13 cellular contexts compared by ENCODE assay signal in genomic region chr4:158020734-158021346, GRCh38.
DNase-seq lines count a peak whose midpoint lies in the region; ATAC-seq and TF ChIP-seq lines count a peak whose summit lies in the region.
"Had no signal": no experiment of that assay in that cellular context is flagged by ENCODE, and none has a peak within 500 bp of the region (broad histone marks: within the 10 kb centered on the region; RNA-seq: fewer than 3 reads in every experiment).

No MANE protein-coding gene starts in this region.

- H2BK15ac ChIP-seq in mesenchymal stem cell (ENCODE audit: low read depth, poor library complexity, severe bottlenecking), result no peak overlapping the region

- dilution Hi-C loops in mammary epithelial cell (cut with HindIII; ENCODE audit: low sequenced_read_pairs), result loop anchor here (10.0 kb wide), 1 partner anchor 154 kb away; the partner anchor contains the start of gene GASK1B

- H2AK5ac ChIP-seq in mesenchymal stem cell (ENCODE audit: low read length, severe bottlenecking), result peak overlapping the region; percentile 92

- H4K91ac ChIP-seq in mesenchymal stem cell (ENCODE audit: low read length), result no peak overlapping the region

- no peak overlapping the region for H3K4me3 ChIP-seq in right atrium auricular region
- H3K4me3 ChIP-seq in right cardiac atrium (ENCODE audit: low read length), result no peak overlapping the region
- H3K4me3 ChIP-seq in mammary epithelial cell (replicated peaks in 1 of 3; ENCODE audit: insufficient read depth in 1 of 3, low read depth in 2 of 3, low read length in 3 of 3), result peak overlapping the region in 1 of 3 experiments; percentile 18
- peak overlapping the region in 1 of 2 experiments; percentile 7 for H3K4me3 ChIP-seq in mesenchymal stem cell (ENCODE audit: insufficient read depth in 1 of 2, low read depth in 1 of 2, low read length in 2 of 2)
- H3K4me3 ChIP-seq in BE2C (ENCODE audit: low read depth, low read length), result no peak overlapping the region
- H3K4me3 ChIP-seq: BLaER1 treated with 17β-estradiol and CSF1 and Interleukin-3, amounts not matched to agents 10 nM and 100 nM; upper lobe of right lung had no signal

- H3K79me1 ChIP-seq in mesenchymal stem cell (replicated peaks; ENCODE audit: low read length, poor library complexity, severe bottlenecking), result no peaks in the 10 kb centered on the region

- TSS peak; percentile 76 for BruUV-seq in mammary epithelial cell (replicated peaks; lab: Mats Ljungman, UMichigan)

- no peak overlapping the region for H2BK12ac ChIP-seq in mesenchymal stem cell (ENCODE audit: low read length in 2 of 2)

- no peaks in the 10 kb centered on the region for H3K79me2 ChIP-seq in mammary epithelial cell (ENCODE audit: insufficient read depth, low read length)

- H3K27ac ChIP-seq in right atrium auricular region (peak overlapping the region; percentile 44 to 53), right cardiac atrium (ENCODE audit: low read length) (no peak overlapping the region), mammary epithelial cell (ENCODE audit: insufficient read depth, low read depth, low read length) (peak overlapping the region; percentile 50), mesenchymal stem cell (ENCODE audit: low read length, poor library complexity, severe bottlenecking) (peak overlapping the region; percentile 91)
- H3K27ac ChIP-seq: upper lobe of right lung had no signal

- H2AFZ ChIP-seq in mammary epithelial cell (ENCODE audit: low read depth, low read length) (no peak overlapping the region), mesenchymal stem cell (ENCODE audit: low read depth, low read length) (no peak overlapping the region)

- no peak overlapping the region for H3K23ac ChIP-seq in mesenchymal stem cell (ENCODE audit: low read length in 2 of 2)

- H3K27me3 ChIP-seq in right atrium auricular region, result no peaks in the 10 kb centered on the region
- H3K27me3 ChIP-seq in right cardiac atrium (ENCODE audit: control insufficient read depth, insufficient read depth), result no peaks in the 10 kb centered on the region
- H3K27me3 ChIP-seq in mammary epithelial cell (ENCODE audit: insufficient read depth, low read length), result no peaks in the 10 kb centered on the region
- no peaks in the 10 kb centered on the region for H3K27me3 ChIP-seq in mesenchymal stem cell (ENCODE audit: control insufficient read depth in 1 of 2, insufficient read depth in 1 of 2, low read length in 2 of 2)
- no peaks in the 10 kb centered on the region; the same call in none of the 2 replicates for H3K27me3 ChIP-seq in BE2C
- H3K27me3 ChIP-seq: BLaER1 treated with 17β-estradiol and CSF1 and Interleukin-3, amounts not matched to agents 10 nM and 100 nM; upper lobe of right lung had no signal

- DNase-seq in right atrium auricular region (ENCODE audit: low spot score) (no peak), right cardiac atrium (no peak), mammary epithelial cell (peak; percentile 84), mesenchymal stem cell (peak; percentile 88), BE2C (no peak)
- DNase-seq in activated effector memory CD4-positive, alpha-beta T cell treated with Interleukin-2 at 50 U/mL for 16 hours, result no peak
- DNase-seq: activated T-cell treated with anti-CD3 and anti-CD28 coated beads, Interleukin-2, amount 50 U/mL, for 72 hours; NCI-H1092; T-helper 1 cell; upper lobe of right lung had no signal

- H3K9ac ChIP-seq in mammary epithelial cell (ENCODE audit: insufficient read depth, low read length) (no peak overlapping the region), mesenchymal stem cell (ENCODE audit: low read length) (peak overlapping the region; percentile 83)

- H3K9me3 ChIP-seq in right atrium auricular region (no peaks in the 10 kb centered on the region), right cardiac atrium (ENCODE audit: control insufficient read depth, low read length) (no peaks in the 10 kb centered on the region), mammary epithelial cell (replicated peaks; ENCODE audit: insufficient read depth, low read length) (no peaks in the 10 kb centered on the region), mesenchymal stem cell (ENCODE audit: control insufficient read depth, low read length) (no peaks in the 10 kb centered on the region), BE2C (no peaks in the 10 kb centered on the region)
- H3K9me3 ChIP-seq: upper lobe of right lung had no signal

- intact Hi-C loops in right cardiac atrium (cut with DNase I), result no loop called here
- intact Hi-C loops in mammary epithelial cell (cut with micrococcal nuclease), result loop anchor here (1.0 kb wide), 1 partner anchor 151 kb away; no protein-coding TSS in a partner anchor

- H3K4ac ChIP-seq in mesenchymal stem cell (ENCODE audit: low read depth in 1 of 2, low read length in 2 of 2), result peak overlapping the region in 1 of 2 experiments; percentile 15

- no peak overlapping the region for H4K8ac ChIP-seq in mesenchymal stem cell (ENCODE audit: low read length)

- in situ Hi-C loops in mammary epithelial cell (cut with MboI; ENCODE audit: low sequenced_read_pairs in 2 of 2), result loop anchor here in 1 of 2 donors (10.0 kb wide), 1 partner anchor 144 kb away; no protein-coding TSS in a partner anchor

- ATAC-seq in right cardiac atrium, result no peak
- ATAC-seq in HG03457 (IDR thresholded peaks at IDR 0.05; ENCODE audit: unreplicated experiment), result no peak
- ATAC-seq in GM19395 (IDR thresholded peaks at IDR 0.05; ENCODE audit: unreplicated experiment), result no peak
- ATAC-seq: activated T-cell treated with anti-CD3 and anti-CD28 coated beads, Interleukin-2, amount 50 U/mL, for 72 hours had no signal

- CTCF ChIA-PET in mammary epithelial cell (lab: Charles Lee; ENCODE audit: low non-redundant PET), result no interaction called here

- H3K4me2 ChIP-seq in mammary epithelial cell (ENCODE audit: insufficient read depth, low read depth, low read length) (peak overlapping the region; percentile 73), mesenchymal stem cell (ENCODE audit: low read length, poor library complexity, severe bottlenecking) (no peak overlapping the region)

- TF ChIP-seq CTCF in right atrium auricular region (IDR thresholded peaks at IDR 0.05) (no peak), mammary epithelial cell (conservative IDR thresholded peaks at IDR 0.05 in 1 of 2, IDR thresholded peaks at IDR 0.05 in 1 of 2; ENCODE audit: extremely low read depth in 1 of 2, insufficient read depth in 1 of 2, low read depth in 1 of 2, low read length in 2 of 2) (no peak), BE2C (IDR thresholded peaks at IDR 0.05; ENCODE audit: low read depth, low read length) (no peak)

- no peaks in the 10 kb centered on the region for H3K36me3 ChIP-seq in right atrium auricular region
- no peaks in the 10 kb centered on the region for H3K36me3 ChIP-seq in mammary epithelial cell (ENCODE audit: insufficient read depth, low read length)
- H3K36me3 ChIP-seq in mesenchymal stem cell (ENCODE audit: control insufficient read depth in 1 of 2, insufficient read depth in 2 of 2, low read depth in 1 of 2, low read length in 2 of 2), result no peaks in the 10 kb centered on the region
- no peaks in the 10 kb centered on the region for H3K36me3 ChIP-seq in BE2C
- H3K36me3 ChIP-seq: BLaER1 treated with 17β-estradiol and CSF1 and Interleukin-3, amounts not matched to agents 10 nM and 100 nM; upper lobe of right lung had no signal

- peak overlapping the region; percentile 82 for H2BK5ac ChIP-seq in mesenchymal stem cell (ENCODE audit: low read depth, low read length, poor library complexity, severe bottlenecking)

- no peak overlapping the region for H2BK120ac ChIP-seq in mesenchymal stem cell (ENCODE audit: low read depth, low read length)

- H3K18ac ChIP-seq in mesenchymal stem cell (ENCODE audit: low read depth in 1 of 2, low read length in 2 of 2), result peak overlapping the region in 1 of 2 experiments; percentile 86

- H3K14ac ChIP-seq in mesenchymal stem cell (ENCODE audit: low read length in 2 of 2), result no peak overlapping the region

- H4K20me1 ChIP-seq in mammary epithelial cell (ENCODE audit: insufficient read depth, low read length), result no peaks in the 10 kb centered on the region
- H4K20me1 ChIP-seq: BLaER1 treated with 17β-estradiol and CSF1 and Interleukin-3, amounts not matched to agents 10 nM and 100 nM had no signal

- H3K4me1 ChIP-seq in right atrium auricular region, result peaks cover 0 to 20% of the 10 kb centered on the region in 2 donors
- H3K4me1 ChIP-seq in right cardiac atrium (ENCODE audit: control insufficient read depth, insufficient read depth, low read length), result peaks cover under 1% of the 10 kb centered on the region
- peaks cover 35% of the 10 kb centered on the region for H3K4me1 ChIP-seq in mammary epithelial cell (ENCODE audit: insufficient read depth, low read length)
- peaks cover under 1% of the 10 kb centered on the region for H3K4me1 ChIP-seq in mesenchymal stem cell (ENCODE audit: control insufficient read depth, insufficient read depth, low read depth, low read length)
- H3K4me1 ChIP-seq in BE2C, result no peaks in the 10 kb centered on the region
- H3K4me1 ChIP-seq: upper lobe of right lung had no signal

- WGBS in right cardiac atrium, result 42% methylated on average over 5 of the region's 5 CpGs
- WGBS in mammary epithelial cell (ENCODE audit: low coverage, missing lambda C conversion rate), result 20% methylated on average over 5 of the region's 5 CpGs
- WGBS in mesenchymal stem cell, result 8% methylated on average over 2 of the region's 5 CpGs

Comparison
In these comparisons a context has a peak if more than half of its experiments do, and no peak if none do; other contexts are left out.
1. DNase-seq: peak in mammary epithelial cell (single experiment) and mesenchymal stem cell (single experiment); none in right atrium auricular region (single experiment), right cardiac atrium (0 of 3), activated effector memory CD4-positive, alpha-beta T cell treated with Interleukin-2 at 50 U/mL for 16 hours (single experiment) and BE2C (single experiment).